9 cellular contexts compared by ENCODE assay signal in the genomic region with DNA sequence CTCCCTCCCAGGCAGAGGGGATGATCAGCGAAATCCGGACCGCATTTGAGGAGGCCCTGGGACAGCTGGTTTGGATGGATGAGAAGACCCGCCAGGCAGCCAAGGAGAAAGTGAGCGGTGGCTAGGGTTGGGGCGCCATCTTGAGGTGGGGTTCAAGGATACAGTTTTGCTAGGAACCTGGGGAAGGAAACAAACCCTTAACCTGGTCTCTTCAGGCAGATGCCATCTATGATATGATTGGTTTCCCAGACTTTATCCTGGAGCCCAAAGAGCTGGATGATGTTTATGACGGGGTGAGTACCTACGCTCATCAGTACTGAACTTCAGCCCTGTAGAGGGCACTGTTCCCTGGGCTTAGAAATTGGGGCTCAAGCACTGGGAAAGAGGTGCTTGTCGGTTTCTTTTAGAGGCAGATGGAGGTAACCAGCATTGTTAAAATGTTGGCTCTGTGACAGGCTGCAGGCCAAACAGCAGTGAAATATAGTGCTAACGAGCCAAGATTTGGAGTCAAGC. TPM values are rescaled to one million over a fixed set of nuclear protein-coding genes. Genes with fewer than 3 reads are reported as not detected.
DNase-seq lines count a peak whose midpoint lies in the region; ATAC-seq and TF ChIP-seq lines count a peak whose summit lies in the region.
"Had no signal": no experiment of that assay in that cellular context is flagged by ENCODE, and none has a peak within 500 bp of the region (broad histone marks: within the 10 kb centered on the region; RNA-seq: fewer than 3 reads in every experiment).

No MANE protein-coding gene starts in this region.

- no peak overlapping the region for H3K9ac ChIP-seq in smooth muscle cell (ENCODE audit: low read depth)

- no peaks in the 10 kb centered on the region for H3K36me3 Mint-ChIP-seq in activated naive CD8-positive, alpha-beta T cell treated with anti-CD3 and anti-CD28 coated beads, Interleukin-2, amount 10 ng/mL, durations not matched to agents 7 days and 5 days

- H3K4me1 Mint-ChIP-seq in activated naive CD8-positive, alpha-beta T cell treated with anti-CD3 and anti-CD28 coated beads, Interleukin-2, amount 10 ng/mL, durations not matched to agents 7 days and 5 days = peaks cover 3% of the 10 kb centered on the region

- no peaks in the 10 kb centered on the region for H3K79me2 ChIP-seq in smooth muscle cell (ENCODE audit: low read depth)

- no peak overlapping the region for H3K27ac Mint-ChIP-seq in activated naive CD8-positive, alpha-beta T cell treated with anti-CD3 and anti-CD28 coated beads, Interleukin-2, amount 10 ng/mL, durations not matched to agents 7 days and 5 days
- H3K27ac Mint-ChIP-seq: dendritic cell treated with granulocyte-macrophage colony-stimulating factor and Interleukin-4, amounts not matched to agents 40 ng/mL and 50 ng/mL, for 4 days had no signal

- peak; percentile 75 for ATAC-seq in SK-N-SH treated with all-trans-retinoic acid at 6 μM for 48 hours
- ATAC-seq in activated naive CD8-positive, alpha-beta T cell treated with anti-CD3 and anti-CD28 coated beads, Interleukin-2, amount 10 ng/mL, durations not matched to agents 7 days and 5 days (ENCODE audit: low read depth) = peak; percentile 68
- no peak for ATAC-seq in HG03175 (IDR thresholded peaks at IDR 0.05; ENCODE audit: unreplicated experiment)
- ATAC-seq in GM18858 (IDR thresholded peaks at IDR 0.05; ENCODE audit: unreplicated experiment) = no peak

- DNase-seq in GM12864 (ENCODE audit: low read depth) (no peak), NCI-H1092 treated with DMSO at 0.1 percent for 48 hours (lab: John Stamatoyannopoulos, UW) (peak; percentile 43), left ventricle myocardium inferior (peak; percentile 35), smooth muscle cell (lab: John Stamatoyannopoulos, UW; ENCODE audit: unreplicated experiment) (no peak)
- DNase-seq in activated naive CD8-positive, alpha-beta T cell treated with anti-CD3 and anti-CD28 coated beads, Interleukin-2, amount 10 ng/mL, durations not matched to agents 7 days and 5 days = peak; percentile 73

- intact Hi-C loops in left ventricle myocardium inferior (cut with micrococcal nuclease) = no loop called here

- no peak overlapping the region for H2AFZ ChIP-seq in smooth muscle cell (ENCODE audit: low read depth)

- H3K9me3 ChIP-seq in left ventricle myocardium inferior (replicated peaks) (no peaks in the 10 kb centered on the region), smooth muscle cell (replicated peaks; ENCODE audit: low read depth) (no peaks in the 10 kb centered on the region)

- TF ChIP-seq CTCF in GM12864 (IDR thresholded peaks at IDR 0.05; ENCODE audit: low read depth, low read length, missing control alignments) (peak; percentile 64), left ventricle myocardium inferior (IDR thresholded peaks at IDR 0.05; ENCODE audit: borderline replicate concordance) (peak; percentile 68), smooth muscle cell (IDR thresholded peaks at IDR 0.05; ENCODE audit: borderline replicate concordance, insufficient read depth, poor library complexity, severe bottlenecking) (peak; percentile 47)

- H3K36me3 ChIP-seq in left ventricle myocardium inferior = no peaks in the 10 kb centered on the region
- H3K36me3 ChIP-seq in smooth muscle cell (ENCODE audit: low read depth) = no peaks in the 10 kb centered on the region

- H3K4me1 ChIP-seq in left ventricle myocardium inferior = peaks cover 5% of the 10 kb centered on the region
- no peaks in the 10 kb centered on the region for H3K4me1 ChIP-seq in smooth muscle cell (ENCODE audit: low read depth)

- no peaks in the 10 kb centered on the region for H3K9me3 Mint-ChIP-seq in activated naive CD8-positive, alpha-beta T cell treated with anti-CD3 and anti-CD28 coated beads, Interleukin-2, amount 10 ng/mL, durations not matched to agents 7 days and 5 days
- H3K9me3 Mint-ChIP-seq: dendritic cell treated with granulocyte-macrophage colony-stimulating factor and Interleukin-4, amounts not matched to agents 40 ng/mL and 50 ng/mL, for 4 days had no signal

- H3F3A ChIP-seq in smooth muscle cell (ENCODE audit: low read depth) = no peaks in the 10 kb centered on the region

- no peak overlapping the region for H3K4me2 ChIP-seq in smooth muscle cell

- H4K20me1 ChIP-seq in smooth muscle cell (ENCODE audit: low read depth) = no peaks in the 10 kb centered on the region

- H3K27ac ChIP-seq in left ventricle myocardium inferior (replicated peaks) (no peak overlapping the region), smooth muscle cell (ENCODE audit: low read depth) (no peak overlapping the region)

- H3K4me3 ChIP-seq in GM12864 (ENCODE audit: low read depth, low read length) = no peak overlapping the region
- no peak overlapping the region for H3K4me3 ChIP-seq in left ventricle myocardium inferior
- no peak overlapping the region for H3K4me3 ChIP-seq in smooth muscle cell

- POLR2A ChIA-PET in activated naive CD8-positive, alpha-beta T cell treated with anti-CD3 and anti-CD28 coated beads, Interleukin-2, amount 10 ng/mL, durations not matched to agents 7 days and 5 days (lab: Charles Lee) = no interaction called here

- H3K27me3 ChIP-seq in left ventricle myocardium inferior (ENCODE audit: low read depth) (peaks cover 47% of the 10 kb centered on the region), smooth muscle cell (ENCODE audit: low read depth) (peaks cover 11% of the 10 kb centered on the region)

- 26% methylated on average over 10 of the region's 10 CpGs for WGBS in smooth muscle cell (ENCODE audit: low lambda C conversion rate)

- H3K4me3 Mint-ChIP-seq in activated naive CD8-positive, alpha-beta T cell treated with anti-CD3 and anti-CD28 coated beads, Interleukin-2, amount 10 ng/mL, durations not matched to agents 7 days and 5 days = no peak overlapping the region
- H3K4me3 Mint-ChIP-seq: dendritic cell treated with granulocyte-macrophage colony-stimulating factor and Interleukin-4, amounts not matched to agents 40 ng/mL and 50 ng/mL, for 4 days had no signal

- H3K27me3 Mint-ChIP-seq in activated naive CD8-positive, alpha-beta T cell treated with anti-CD3 and anti-CD28 coated beads, Interleukin-2, amount 10 ng/mL, durations not matched to agents 7 days and 5 days = peaks cover 4% of the 10 kb centered on the region

TF ChIP-seq in SK-N-SH treated with all-trans-retinoic acid at 6 μM for 48 hours, 23 proteins besides CTCF, POLR2A, EP300 and RAD21:
- TF ChIP-seq CSDC2 (CRISPR knock-in tag; IDR thresholded peaks at IDR 0.05) = no peak
- no peak for TF ChIP-seq ZNF565 (CRISPR knock-in tag; conservative IDR thresholded peaks at IDR 0.05; ENCODE audit: low read depth)

RNA-seq across cellular contexts. Expression of a gene that starts 9.6 kb away (rescaled TPM):
- total RNA-seq in activated naive CD8-positive, alpha-beta T cell treated with anti-CD3 and anti-CD28 coated beads, Interleukin-2, amount 10 ng/mL, durations not matched to agents 7 days and 5 days = 100 to 1,000 TPM; 171 to 172 TPM
- total RNA-seq in left ventricle myocardium inferior = 213 TPM
- 303 and 315 TPM in 2 replicates for total RNA-seq in smooth muscle cell
- polyA plus RNA-seq in smooth muscle cell = 356 and 400 TPM in 2 replicates

RNA-seq across cellular contexts. Expression of a gene that starts 13.7 kb away (rescaled TPM):
- not detected for total RNA-seq in activated naive CD8-positive, alpha-beta T cell treated with anti-CD3 and anti-CD28 coated beads, Interleukin-2, amount 10 ng/mL, durations not matched to agents 7 days and 5 days
- total RNA-seq in left ventricle myocardium inferior = not detected
- total RNA-seq in smooth muscle cell = not detected in 2 replicates
- polyA plus RNA-seq in smooth muscle cell = not detected in 2 replicates

RNA-seq across cellular contexts. Expression of a gene that starts 24.9 kb away (rescaled TPM):
- total RNA-seq in activated naive CD8-positive, alpha-beta T cell treated with anti-CD3 and anti-CD28 coated beads, Interleukin-2, amount 10 ng/mL, durations not matched to agents 7 days and 5 days = 100 to 1,000 TPM; 253 to 258 TPM
- total RNA-seq in left ventricle myocardium inferior (224 TPM), smooth muscle cell (148 and 198 TPM in 2 replicates)
- polyA plus RNA-seq in smooth muscle cell = 171 and 213 TPM in 2 replicates

RNA-seq across cellular contexts. Expression of a gene that starts 28.1 kb away (rescaled TPM):
- not detected for total RNA-seq in activated naive CD8-positive, alpha-beta T cell treated with anti-CD3 and anti-CD28 coated beads, Interleukin-2, amount 10 ng/mL, durations not matched to agents 7 days and 5 days
- total RNA-seq in left ventricle myocardium inferior (0.16 TPM), smooth muscle cell (not detected in 2 replicates)
- polyA plus RNA-seq in smooth muscle cell = 0.18 TPM in 1 of 2 replicates, not detected in the other

RNA-seq across cellular contexts. Expression of a gene that starts 40.0 kb away (rescaled TPM):
- 1 to 10 TPM; 2.5 to 3.3 TPM for total RNA-seq in activated naive CD8-positive, alpha-beta T cell treated with anti-CD3 and anti-CD28 coated beads, Interleukin-2, amount 10 ng/mL, durations not matched to agents 7 days and 5 days
- 1.6 TPM for total RNA-seq in left ventricle myocardium inferior
- total RNA-seq in smooth muscle cell = 4.1 and 4.7 TPM in 2 replicates
- 5.8 and 9.1 TPM in 2 replicates for polyA plus RNA-seq in smooth muscle cell

Comparison
In these comparisons a context has a peak if more than half of its experiments do, and no peak if none do; other contexts are left out.
1. DNase-seq: peak in NCI-H1092 treated with DMSO at 0.1 percent for 48 hours (single experiment), activated naive CD8-positive, alpha-beta T cell treated with anti-CD3 and anti-CD28 coated beads, Interleukin-2, amount 10 ng/mL, durations not matched to agents 7 days and 5 days (single experiment) and left ventricle myocardium inferior (single experiment); none in GM12864 (single experiment) and smooth muscle cell (single experiment).
2. ATAC-seq: peak in SK-N-SH treated with all-trans-retinoic acid at 6 μM for 48 hours (single experiment) and activated naive CD8-positive, alpha-beta T cell treated with anti-CD3 and anti-CD28 coated beads, Interleukin-2, amount 10 ng/mL, durations not matched to agents 7 days and 5 days (single experiment); none in HG03175 (single experiment) and GM18858 (single experiment).
3. Peak in every context shown above with its lines, with median percentiles within 50 percentile points of each other: CTCF ChIP-seq.